1 cellular context compared by ENCODE assay signal in genomic region chrX:68363984-68364383, GRCh38.
TF ChIP-seq lines count a peak whose summit lies in the region.

No MANE protein-coding gene starts in this region.

TF ChIP-seq in SK-N-SH treated with all-trans-retinoic acid at 6 μM for 48 hours, 23 proteins besides CTCF, POLR2A, EP300 and RAD21 (continued from another document):
- no peak for TF ChIP-seq POU6F1 (CRISPR knock-in tag; IDR thresholded peaks at IDR 0.05; ENCODE audit: borderline replicate concordance, low read depth)
- no peak for TF ChIP-seq PATZ1 (CRISPR knock-in tag; IDR thresholded peaks at IDR 0.05; ENCODE audit: borderline replicate concordance)
- TF ChIP-seq CREB5 (CRISPR knock-in tag; IDR thresholded peaks at IDR 0.05; ENCODE audit: low read depth): no peak
- TF ChIP-seq ZC3H10 (CRISPR knock-in tag; IDR thresholded peaks at IDR 0.05): no peak
- no peak for TF ChIP-seq PPARA (CRISPR knock-in tag; IDR thresholded peaks at IDR 0.05; ENCODE audit: borderline replicate concordance)
- TF ChIP-seq RARB (CRISPR knock-in tag; IDR thresholded peaks at IDR 0.05): no peak
- TF ChIP-seq CSDC2 (CRISPR knock-in tag; IDR thresholded peaks at IDR 0.05): no peak
- TF ChIP-seq ARNTL (CRISPR knock-in tag; IDR thresholded peaks at IDR 0.05; ENCODE audit: borderline replicate concordance, low read depth): no peak
- no peak for TF ChIP-seq ZNF565 (CRISPR knock-in tag; conservative IDR thresholded peaks at IDR 0.05; ENCODE audit: low read depth)
- TF ChIP-seq TOX (CRISPR knock-in tag; IDR thresholded peaks at IDR 0.05; ENCODE audit: borderline replicate concordance): no peak
- TF ChIP-seq ZFP30 (CRISPR knock-in tag; IDR thresholded peaks at IDR 0.05): no peak
- no peak for TF ChIP-seq ESRRG (CRISPR knock-in tag; IDR thresholded peaks at IDR 0.05)
- TF ChIP-seq BACH2 (CRISPR knock-in tag; IDR thresholded peaks at IDR 0.05; ENCODE audit: borderline replicate concordance): no peak
- TF ChIP-seq GLIS3 (CRISPR knock-in tag; IDR thresholded peaks at IDR 0.05): no peak
